Comparison of ENCODE assay signal across 1 cellular context in genomic region chr2:26299488-26300092, GRCh38.
TF ChIP-seq lines count a peak whose summit lies in the region.

No MANE protein-coding gene starts in this region.

TF ChIP-seq in HEK293, 187 proteins besides CTCF, POLR2A, EP300 and RAD21 (continued from another document):
- TF ChIP-seq PATZ1 (tag by site-specific recombination; IDR thresholded peaks at IDR 0.05), result no peak
- TF ChIP-seq, protein P1, sequence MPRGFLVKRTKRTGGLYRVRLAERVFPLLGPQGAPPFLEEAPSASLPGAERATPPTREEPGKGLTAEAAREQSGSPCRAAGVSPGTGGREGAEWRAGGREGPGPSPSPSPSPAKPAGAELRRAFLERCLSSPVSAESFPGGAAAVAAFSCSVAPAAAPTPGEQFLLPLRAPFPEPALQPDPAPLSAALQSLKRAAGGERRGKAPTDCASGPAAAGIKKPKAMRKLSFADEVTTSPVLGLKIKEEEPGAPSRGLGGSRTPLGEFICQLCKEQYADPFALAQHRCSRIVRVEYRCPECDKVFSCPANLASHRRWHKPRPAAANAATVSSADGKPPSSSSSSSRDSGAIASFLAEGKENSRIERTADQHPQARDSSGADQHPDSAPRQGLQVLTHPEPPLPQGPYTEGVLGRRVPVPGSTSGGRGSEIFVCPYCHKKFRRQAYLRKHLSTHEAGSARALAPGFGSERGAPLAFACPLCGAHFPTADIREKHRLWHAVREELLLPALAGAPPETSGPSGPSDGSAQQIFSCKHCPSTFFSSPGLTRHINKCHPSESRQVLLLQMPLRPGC (tag by site-specific recombination; IDR thresholded peaks at IDR 0.05), result no peak
- TF ChIP-seq, protein P2, sequence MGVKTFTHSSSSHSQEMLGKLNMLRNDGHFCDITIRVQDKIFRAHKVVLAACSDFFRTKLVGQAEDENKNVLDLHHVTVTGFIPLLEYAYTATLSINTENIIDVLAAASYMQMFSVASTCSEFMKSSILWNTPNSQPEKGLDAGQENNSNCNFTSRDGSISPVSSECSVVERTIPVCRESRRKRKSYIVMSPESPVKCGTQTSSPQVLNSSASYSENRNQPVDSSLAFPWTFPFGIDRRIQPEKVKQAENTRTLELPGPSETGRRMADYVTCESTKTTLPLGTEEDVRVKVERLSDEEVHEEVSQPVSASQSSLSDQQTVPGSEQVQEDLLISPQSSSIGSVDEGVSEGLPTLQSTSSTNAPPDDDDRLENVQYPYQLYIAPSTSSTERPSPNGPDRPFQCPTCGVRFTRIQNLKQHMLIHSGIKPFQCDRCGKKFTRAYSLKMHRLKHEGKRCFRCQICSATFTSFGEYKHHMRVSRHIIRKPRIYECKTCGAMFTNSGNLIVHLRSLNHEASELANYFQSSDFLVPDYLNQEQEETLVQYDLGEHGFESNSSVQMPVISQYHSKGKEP (tag by site-specific recombination; IDR thresholded peaks at IDR 0.05), result no peak
- TF ChIP-seq PRDM1 (tag by site-specific recombination; IDR thresholded peaks at IDR 0.05), result peak; percentile 82
- no peak for TF ChIP-seq ZNF19 (tag by site-specific recombination; IDR thresholded peaks at IDR 0.05; ENCODE audit: low read depth)
- TF ChIP-seq SETDB1 (IDR thresholded peaks at IDR 0.05; ENCODE audit: insufficient read length, low read length), result no peak
- TF ChIP-seq ZSCAN30 (tag by site-specific recombination; IDR thresholded peaks at IDR 0.05), result no peak
- TF ChIP-seq ZNF335 (tag by site-specific recombination; conservative IDR thresholded peaks at IDR 0.05), result 0 out of 2 replicates have a peak, but pooled peaks have one; percentile 33
- no peak for TF ChIP-seq ZNF544 (tag by site-specific recombination; IDR thresholded peaks at IDR 0.05)
- TF ChIP-seq ZNF423 (tag by site-specific recombination; IDR thresholded peaks at IDR 0.05), result no peak
- no peak for TF ChIP-seq ZNF529 (tag by site-specific recombination; IDR thresholded peaks at IDR 0.05; ENCODE audit: insufficient replicate concordance)
- no peak for TF ChIP-seq ZBTB21 (tag by site-specific recombination; IDR thresholded peaks at IDR 0.05)
- TF ChIP-seq, protein P3, sequence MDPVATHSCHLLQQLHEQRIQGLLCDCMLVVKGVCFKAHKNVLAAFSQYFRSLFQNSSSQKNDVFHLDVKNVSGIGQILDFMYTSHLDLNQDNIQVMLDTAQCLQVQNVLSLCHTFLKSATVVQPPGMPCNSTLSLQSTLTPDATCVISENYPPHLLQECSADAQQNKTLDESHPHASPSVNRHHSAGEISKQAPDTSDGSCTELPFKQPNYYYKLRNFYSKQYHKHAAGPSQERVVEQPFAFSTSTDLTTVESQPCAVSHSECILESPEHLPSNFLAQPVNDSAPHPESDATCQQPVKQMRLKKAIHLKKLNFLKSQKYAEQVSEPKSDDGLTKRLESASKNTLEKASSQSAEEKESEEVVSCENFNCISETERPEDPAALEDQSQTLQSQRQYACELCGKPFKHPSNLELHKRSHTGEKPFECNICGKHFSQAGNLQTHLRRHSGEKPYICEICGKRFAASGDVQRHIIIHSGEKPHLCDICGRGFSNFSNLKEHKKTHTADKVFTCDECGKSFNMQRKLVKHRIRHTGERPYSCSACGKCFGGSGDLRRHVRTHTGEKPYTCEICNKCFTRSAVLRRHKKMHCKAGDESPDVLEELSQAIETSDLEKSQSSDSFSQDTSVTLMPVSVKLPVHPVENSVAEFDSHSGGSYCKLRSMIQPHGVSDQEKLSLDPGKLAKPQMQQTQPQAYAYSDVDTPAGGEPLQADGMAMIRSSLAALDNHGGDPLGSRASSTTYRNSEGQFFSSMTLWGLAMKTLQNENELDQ (tag by site-specific recombination; IDR thresholded peaks at IDR 0.05; ENCODE audit: low read depth), result no peak
- TF ChIP-seq ZNF677 (tag by site-specific recombination; IDR thresholded peaks at IDR 0.05), result no peak
- no peak for TF ChIP-seq AEBP2 (tag by site-specific recombination; IDR thresholded peaks at IDR 0.05; ENCODE audit: borderline replicate concordance)
- no peak for TF ChIP-seq ZNF571 (tag by site-specific recombination; IDR thresholded peaks at IDR 0.05)
- no peak for TF ChIP-seq ZNF157 (tag by site-specific recombination; IDR thresholded peaks at IDR 0.05)
- TF ChIP-seq, protein P4, sequence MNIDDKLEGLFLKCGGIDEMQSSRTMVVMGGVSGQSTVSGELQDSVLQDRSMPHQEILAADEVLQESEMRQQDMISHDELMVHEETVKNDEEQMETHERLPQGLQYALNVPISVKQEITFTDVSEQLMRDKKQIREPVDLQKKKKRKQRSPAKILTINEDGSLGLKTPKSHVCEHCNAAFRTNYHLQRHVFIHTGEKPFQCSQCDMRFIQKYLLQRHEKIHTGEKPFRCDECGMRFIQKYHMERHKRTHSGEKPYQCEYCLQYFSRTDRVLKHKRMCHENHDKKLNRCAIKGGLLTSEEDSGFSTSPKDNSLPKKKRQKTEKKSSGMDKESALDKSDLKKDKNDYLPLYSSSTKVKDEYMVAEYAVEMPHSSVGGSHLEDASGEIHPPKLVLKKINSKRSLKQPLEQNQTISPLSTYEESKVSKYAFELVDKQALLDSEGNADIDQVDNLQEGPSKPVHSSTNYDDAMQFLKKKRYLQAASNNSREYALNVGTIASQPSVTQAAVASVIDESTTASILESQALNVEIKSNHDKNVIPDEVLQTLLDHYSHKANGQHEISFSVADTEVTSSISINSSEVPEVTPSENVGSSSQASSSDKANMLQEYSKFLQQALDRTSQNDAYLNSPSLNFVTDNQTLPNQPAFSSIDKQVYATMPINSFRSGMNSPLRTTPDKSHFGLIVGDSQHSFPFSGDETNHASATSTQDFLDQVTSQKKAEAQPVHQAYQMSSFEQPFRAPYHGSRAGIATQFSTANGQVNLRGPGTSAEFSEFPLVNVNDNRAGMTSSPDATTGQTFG (tag by site-specific recombination; IDR thresholded peaks at IDR 0.05; ENCODE audit: borderline replicate concordance), result no peak
- no peak for TF ChIP-seq ZNF624 (tag by site-specific recombination; IDR thresholded peaks at IDR 0.05)
- no peak for TF ChIP-seq ZNF549 (tag by site-specific recombination; IDR thresholded peaks at IDR 0.05)
